ENCODE assay signal across 10 cellular contexts in genomic region chr10:54800677-54801480, GRCh38. TPM values are rescaled to one million over a fixed set of nuclear protein-coding genes. Genes with fewer than 3 reads are reported as not detected.
DNase-seq lines count a peak whose midpoint lies in the region; ATAC-seq and TF ChIP-seq lines count a peak whose summit lies in the region.
"Had no signal": no experiment of that assay in that cellular context is flagged by ENCODE, and none has a peak within 500 bp of the region (broad histone marks: within the 10 kb centered on the region; RNA-seq: fewer than 3 reads in every experiment).

PCDH15 (minus strand) TSS chr10:54801231; CDS start chr10:54664262, 136,969 bp downstream.

- H3K4me1 ChIP-seq in right atrium auricular region (no peaks in the 10 kb centered on the region), iPS DF 6.9 (ENCODE audit: control insufficient read depth, insufficient read depth, low read length) (no peaks in the 10 kb centered on the region)
- H3K4me1 ChIP-seq: BLaER1 had no signal

- H3K36me3 ChIP-seq in right atrium auricular region (no peaks in the 10 kb centered on the region), iPS DF 6.9 (ENCODE audit: control insufficient read depth, insufficient read depth, low read length) (no peaks in the 10 kb centered on the region)
- H3K36me3 ChIP-seq: BLaER1 had no signal

- H3K4me3 ChIP-seq in right atrium auricular region: no peak within 1 kb of the TSS
- no peak within 1 kb of the TSS for H3K4me3 ChIP-seq in iPS DF 6.9 (ENCODE audit: low read length)
- H3K4me3 ChIP-seq: BLaER1 had no signal

- ATAC-seq in Right ventricle myocardium superior (ENCODE audit: poor library complexity): peak; percentile 96
- peak; percentile 95 for ATAC-seq in SK-N-SH treated with all-trans-retinoic acid at 6 μM for 48 hours
- no peak for ATAC-seq in HG03139 (IDR thresholded peaks at IDR 0.05; ENCODE audit: unreplicated experiment)

- DNase-seq in Right ventricle myocardium superior (peak; percentile 39), right atrium auricular region (ENCODE audit: low spot score) (no peak), iPS DF 6.9 (ENCODE audit: low read depth, low spot score) (peak; percentile 29), cerebellar nuclear complex (lab: John Stamatoyannopoulos, UW) (no peak)
- DNase-seq in stimulated activated CD4-positive, alpha-beta T cell treated with anti-CD3 and anti-CD28 coated beads, Interleukin-1b, Interleukin-23, amount 100 ng/mL, for 48 hours: no peak
- no peak for DNase-seq in stimulated activated CD4-positive, alpha-beta T cell treated with anti-CD3 and anti-CD28 coated beads, Interleukin-12 subunit alpha, Interleukin-12 subunit beta, amount 100 ng/mL, for 4 hours
- DNase-seq: effector CD8-positive, alpha-beta T cell had no signal

- H3K9me3 ChIP-seq in right atrium auricular region (no peaks in the 10 kb centered on the region), iPS DF 6.9 (ENCODE audit: control insufficient read depth, insufficient read depth, low read length) (no peaks in the 10 kb centered on the region)
- H3K9me3 ChIP-seq: BLaER1 had no signal

- peak in 1 of 2 donors; percentile 60 for TF ChIP-seq CTCF in right atrium auricular region (IDR thresholded peaks at IDR 0.05)

- H3K27me3 ChIP-seq in right atrium auricular region (no peaks in the 10 kb centered on the region), iPS DF 6.9 (ENCODE audit: control insufficient read depth, insufficient read depth, low read length) (no peaks in the 10 kb centered on the region)
- H3K27me3 ChIP-seq: BLaER1 had no signal

- no CpG with 5 or more reads among the region's 11 CpGs for WGBS in iPS DF 6.9 (ENCODE audit: insufficient coverage, insufficient read length)

- no peak within 1 kb of the TSS for H3K27ac ChIP-seq in right atrium auricular region
- H3K27ac ChIP-seq in iPS DF 6.9 (ENCODE audit: low read length): no peak within 1 kb of the TSS
- H3K27ac ChIP-seq: BLaER1 had no signal

- intact Hi-C loops in Right ventricle myocardium superior (cut with DNase I): no loop called here

TF ChIP-seq in SK-N-SH treated with all-trans-retinoic acid at 6 μM for 48 hours, 23 proteins besides CTCF, POLR2A, EP300 and RAD21:
- TF ChIP-seq PPARA (CRISPR knock-in tag; IDR thresholded peaks at IDR 0.05; ENCODE audit: borderline replicate concordance) (no peak), TOX (CRISPR knock-in tag; IDR thresholded peaks at IDR 0.05; ENCODE audit: borderline replicate concordance) (no peak), CSDC2 (CRISPR knock-in tag; IDR thresholded peaks at IDR 0.05) (no peak), ESRRG (CRISPR knock-in tag; IDR thresholded peaks at IDR 0.05) (no peak), ZNF70 (CRISPR knock-in tag; IDR thresholded peaks at IDR 0.05) (no peak), OSR1 (CRISPR knock-in tag; IDR thresholded peaks at IDR 0.05) (no peak), BACH2 (CRISPR knock-in tag; IDR thresholded peaks at IDR 0.05; ENCODE audit: borderline replicate concordance) (no peak), ARNTL (CRISPR knock-in tag; IDR thresholded peaks at IDR 0.05; ENCODE audit: borderline replicate concordance, low read depth) (no peak), TCF4 (CRISPR knock-in tag; IDR thresholded peaks at IDR 0.05; ENCODE audit: borderline replicate concordance) (no peak), ISL1 (CRISPR knock-in tag; IDR thresholded peaks at IDR 0.05) (no peak)
- TF ChIP-seq, protein P1, sequence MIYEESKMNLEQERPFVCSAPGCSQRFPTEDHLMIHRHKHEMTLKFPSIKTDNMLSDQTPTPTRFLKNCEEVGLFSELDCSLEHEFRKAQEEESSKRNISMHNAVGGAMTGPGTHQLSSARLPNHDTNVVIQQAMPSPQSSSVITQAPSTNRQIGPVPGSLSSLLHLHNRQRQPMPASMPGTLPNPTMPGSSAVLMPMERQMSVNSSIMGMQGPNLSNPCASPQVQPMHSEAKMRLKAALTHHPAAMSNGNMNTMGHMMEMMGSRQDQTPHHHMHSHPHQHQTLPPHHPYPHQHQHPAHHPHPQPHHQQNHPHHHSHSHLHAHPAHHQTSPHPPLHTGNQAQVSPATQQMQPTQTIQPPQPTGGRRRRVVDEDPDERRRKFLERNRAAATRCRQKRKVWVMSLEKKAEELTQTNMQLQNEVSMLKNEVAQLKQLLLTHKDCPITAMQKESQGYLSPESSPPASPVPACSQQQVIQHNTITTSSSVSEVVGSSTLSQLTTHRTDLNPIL (CRISPR knock-in tag; IDR thresholded peaks at IDR 0.05; ENCODE audit: low read depth): no peak
- TF ChIP-seq, protein P2, sequence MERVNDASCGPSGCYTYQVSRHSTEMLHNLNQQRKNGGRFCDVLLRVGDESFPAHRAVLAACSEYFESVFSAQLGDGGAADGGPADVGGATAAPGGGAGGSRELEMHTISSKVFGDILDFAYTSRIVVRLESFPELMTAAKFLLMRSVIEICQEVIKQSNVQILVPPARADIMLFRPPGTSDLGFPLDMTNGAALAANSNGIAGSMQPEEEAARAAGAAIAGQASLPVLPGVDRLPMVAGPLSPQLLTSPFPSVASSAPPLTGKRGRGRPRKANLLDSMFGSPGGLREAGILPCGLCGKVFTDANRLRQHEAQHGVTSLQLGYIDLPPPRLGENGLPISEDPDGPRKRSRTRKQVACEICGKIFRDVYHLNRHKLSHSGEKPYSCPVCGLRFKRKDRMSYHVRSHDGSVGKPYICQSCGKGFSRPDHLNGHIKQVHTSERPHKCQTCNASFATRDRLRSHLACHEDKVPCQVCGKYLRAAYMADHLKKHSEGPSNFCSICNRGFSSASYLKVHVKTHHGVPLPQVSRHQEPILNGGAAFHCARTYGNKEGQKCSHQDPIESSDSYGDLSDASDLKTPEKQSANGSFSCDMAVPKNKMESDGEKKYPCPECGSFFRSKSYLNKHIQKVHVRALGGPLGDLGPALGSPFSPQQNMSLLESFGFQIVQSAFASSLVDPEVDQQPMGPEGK (CRISPR knock-in tag; IDR thresholded peaks at IDR 0.05; ENCODE audit: borderline replicate concordance): no peak
- TF ChIP-seq, protein P3, sequence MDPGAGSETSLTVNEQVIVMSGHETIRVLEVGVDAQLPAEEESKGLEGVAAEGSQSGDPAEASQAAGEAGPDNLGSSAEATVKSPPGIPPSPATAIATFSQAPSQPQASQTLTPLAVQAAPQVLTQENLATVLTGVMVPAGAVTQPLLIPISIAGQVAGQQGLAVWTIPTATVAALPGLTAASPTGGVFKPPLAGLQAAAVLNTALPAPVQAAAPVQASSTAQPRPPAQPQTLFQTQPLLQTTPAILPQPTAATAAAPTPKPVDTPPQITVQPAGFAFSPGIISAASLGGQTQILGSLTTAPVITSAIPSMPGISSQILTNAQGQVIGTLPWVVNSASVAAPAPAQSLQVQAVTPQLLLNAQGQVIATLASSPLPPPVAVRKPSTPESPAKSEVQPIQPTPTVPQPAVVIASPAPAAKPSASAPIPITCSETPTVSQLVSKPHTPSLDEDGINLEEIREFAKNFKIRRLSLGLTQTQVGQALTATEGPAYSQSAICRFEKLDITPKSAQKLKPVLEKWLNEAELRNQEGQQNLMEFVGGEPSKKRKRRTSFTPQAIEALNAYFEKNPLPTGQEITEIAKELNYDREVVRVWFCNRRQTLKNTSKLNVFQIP (CRISPR knock-in tag; IDR thresholded peaks at IDR 0.05; ENCODE audit: borderline replicate concordance, low read depth): no peak

RNA-seq across cellular contexts. Expression of gene PCDH15, which starts in this region (rescaled TPM):
- 0.16 TPM for total RNA-seq in Right ventricle myocardium superior
- under 1 TPM; 0.19 to 0.51 TPM for total RNA-seq in right atrium auricular region

Comparison
In these comparisons a context has a peak if more than half of its experiments do, and no peak if none do; other contexts are left out.
1. Peak in DNase-seq and ATAC-seq in Right ventricle myocardium superior; RNA of the gene not detected or under 1 TPM.